Comparison of ENCODE assay signal across 8 cellular contexts in the genomic region with DNA sequence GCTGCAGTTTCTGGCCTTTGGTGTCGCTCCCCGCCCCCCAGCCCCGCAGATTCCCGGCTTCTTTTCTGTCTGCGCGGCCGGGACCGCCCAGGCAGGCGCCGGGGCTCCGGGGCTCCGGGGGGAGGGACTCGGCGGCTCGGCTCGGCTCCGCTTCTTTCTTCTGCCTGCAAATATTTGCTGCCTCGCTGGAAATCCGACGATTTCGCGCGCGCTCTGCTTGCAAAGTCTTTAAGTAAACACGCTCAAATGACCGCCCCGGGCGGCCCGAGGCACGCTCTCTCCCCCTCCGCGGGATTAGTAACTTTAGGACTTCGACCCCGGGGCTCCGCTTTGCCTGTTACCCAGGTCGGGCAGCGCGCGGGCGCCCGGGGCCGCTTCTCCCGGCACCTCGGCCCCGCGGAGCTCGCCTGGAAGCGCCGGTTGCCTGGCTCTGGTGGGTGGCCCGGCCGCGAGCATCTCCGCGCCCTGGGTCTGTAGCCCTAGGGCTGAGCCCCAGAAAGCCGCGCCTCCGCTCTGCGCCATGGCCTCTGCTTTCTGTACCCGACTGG. TPM values are rescaled to one million over a fixed set of nuclear protein-coding genes. Genes with fewer than 3 reads are reported as not detected.
A peak's percentile ranks its signal among the peaks of the same experiment; 100 is the strongest.
DNase-seq lines count a peak whose midpoint lies in the region; ATAC-seq and TF ChIP-seq lines count a peak whose summit lies in the region.

No MANE protein-coding gene starts in this region.

- intact Hi-C loops in sciatic nerve (cut with DNase I), result no loop called here

- H3K4me1 ChIP-seq in SJSA1 (replicated peaks), result peaks cover 33% of the 10 kb centered on the region

- in situ Hi-C loops in GM13977 (cut with MboI; ENCODE audit: low pct_unique_long_range_greater_than_20kb, low sequenced_read_pairs, unreplicated experiment), result no loop called here

- no peaks in the 10 kb centered on the region for H3K36me3 ChIP-seq in SJSA1

- DNase-seq in GM13977 (ENCODE audit: low spot score) (peak; percentile 56), SJSA1 (ENCODE audit: low read depth in 1 of 2, low spot score in 2 of 2) (peak in 1 of 2 experiments; percentile 54), fibroblast of peridontal ligament (ENCODE audit: extremely low read depth) (peak; percentile 25), sciatic nerve (ENCODE audit: low spot score) (peak; percentile 61), T1000 (lab: John Stamatoyannopoulos, UW) (no peak), hepatic stellate cell (ENCODE audit: low spot score) (no peak), DMS153 treated with DMSO at 0.1 percent for 48 hours (lab: John Stamatoyannopoulos, UW; ENCODE audit: unreplicated experiment) (no peak)

- H3K27ac ChIP-seq in SJSA1, result no peak overlapping the region

- no peak for ATAC-seq in sciatic nerve
- no peak for ATAC-seq in HG02588 (IDR thresholded peaks at IDR 0.05; ENCODE audit: unreplicated experiment)

- H3K27me3 ChIP-seq in SJSA1 (replicated peaks), result peaks cover 66% of the 10 kb centered on the region

- H3K4me3 ChIP-seq in SJSA1, result peak overlapping the region; percentile 32

- no peaks in the 10 kb centered on the region for H3K9me3 ChIP-seq in SJSA1 (replicated peaks)

- TF ChIP-seq CTCF in GM13977 (IDR thresholded peaks at IDR 0.05; ENCODE audit: extremely low read depth, insufficient read depth, missing control alignments), result no peak

RNA-seq across cellular contexts. Expression of gene GATA3, which starts 3.9 kb away (rescaled TPM):
- not detected in 2 replicates for total RNA-seq in SJSA1 (2014; rRNA removed; shearing (Covaris generic))
- 2.6 TPM for total RNA-seq in sciatic nerve

Comparison
In these comparisons a context has a peak if more than half of its experiments do, and no peak if none do; other contexts are left out.
1. DNase-seq: peak in GM13977 (single experiment), fibroblast of peridontal ligament (single experiment) and sciatic nerve (single experiment); none in T1000 (single experiment), hepatic stellate cell (single experiment) and DMS153 treated with DMSO at 0.1 percent for 48 hours (single experiment).